25 cellular contexts compared by ENCODE assay signal in the genomic region with DNA sequence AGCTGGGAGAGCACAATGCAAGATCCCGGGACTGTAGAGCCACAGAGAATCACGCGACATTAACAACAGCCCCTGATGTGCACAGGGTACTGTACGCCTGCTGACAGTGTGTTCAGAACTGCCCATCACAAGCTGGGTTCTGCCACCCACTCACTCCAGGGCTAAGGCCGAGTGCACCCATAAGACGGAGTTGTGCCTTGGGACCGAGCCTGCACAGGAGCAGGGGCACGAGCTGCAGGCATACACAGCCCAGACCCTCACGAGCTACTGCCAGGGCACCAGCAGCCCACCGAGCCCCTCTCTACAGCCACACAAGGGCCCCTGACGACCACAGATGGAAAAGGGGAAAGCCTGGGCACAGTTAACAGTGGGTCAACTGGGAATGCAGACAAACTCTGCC.
"Had no signal": no experiment of that assay in that cellular context is flagged by ENCODE, and none has a peak within 500 bp of the region (broad histone marks: within the 10 kb centered on the region; RNA-seq: fewer than 3 reads in every experiment).

No MANE protein-coding gene starts in this region.

- FAIRE-seq: pancreas, small intestine, urothelium cell line had no signal

- H3K36me3 ChIP-seq: pancreas, right lobe of liver, thyroid gland had no signal

- H3K27me3 ChIP-seq: neural progenitor cell, neutrophil, pancreas, right lobe of liver, sigmoid colon, stomach, thyroid gland, tibial nerve, upper lobe of left lung, vagina had no signal

- H3K9ac ChIP-seq: neural progenitor cell had no signal

- DNase-seq: natural killer cell; nucleus accumbens; pancreas; psoas muscle; right cardiac atrium; right lobe of liver; sigmoid colon; small intestine; stimulated activated CD4-positive, alpha-beta T cell treated with anti-CD3 and anti-CD28 coated beads, Interleukin-15, amount 100 ng/mL, for 24 hours; stimulated activated CD4-positive, alpha-beta T cell treated with anti-CD3 and anti-CD28 coated beads, Interleukin-2, amount 100 ng/mL, for 24 hours; stimulated activated CD4-positive, alpha-beta T cell treated with anti-CD3 and anti-CD28 coated beads, Interleukin-2, amount 100 ng/mL, for 48 hours; stimulated activated CD4-positive, alpha-beta T cell treated with anti-CD3 and anti-CD28 coated beads, Interleukin-4, amount 100 ng/mL, for 24 hours; stimulated activated naive B cell treated with anti-CD40 and anti-IgM and Interleukin-4, amounts not matched to agents 10 μg/mL and 1 μg/mL and 100 μg/mL, for 72 hours; stimulated activated naive CD4-positive, alpha-beta T cell treated with Interleukin-2 at 50 U/mL for 16 hours; stomach; thyroid gland; trophoblast cell; upper lobe of left lung had no signal

- H3K4me1 ChIP-seq: pancreas, psoas muscle, right lobe of liver, sigmoid colon, thyroid gland, tibial nerve, vagina had no signal

- H2AFZ ChIP-seq: neural progenitor cell had no signal

- ATAC-seq: natural killer cell; pancreas; psoas muscle; right cardiac atrium; right lobe of liver; stimulated activated effector memory CD8-positive, alpha-beta T cell treated with anti-CD3 and anti-CD28 coated beads, Interleukin-12 subunit alpha, Interleukin-12 subunit beta, amount 100 ng/mL, for 72 hours; stimulated activated naive B cell treated with anti-CD40 and anti-IgM and Interleukin-4, amounts not matched to agents 10 μg/mL and 1 μg/mL and 100 μg/mL, for 72 hours had no signal

- H3K27ac ChIP-seq: neural progenitor cell, neutrophil, pancreas, psoas muscle, right lobe of liver, sigmoid colon, thoracic aorta, thyroid gland, tibial nerve, upper lobe of left lung, vagina had no signal

- H3K4me3 ChIP-seq: neural progenitor cell, pancreas, psoas muscle, right lobe of liver, sigmoid colon, stomach, thoracic aorta, thyroid gland, tibial nerve, upper lobe of left lung, vagina had no signal

- H3K9me3 ChIP-seq: neutrophil, pancreas, psoas muscle, right lobe of liver, sigmoid colon, thyroid gland, upper lobe of left lung, vagina had no signal

- H3K4me2 ChIP-seq: neural progenitor cell had no signal
